Comparison of ENCODE assay signal across 13 cellular contexts in the genomic region with DNA sequence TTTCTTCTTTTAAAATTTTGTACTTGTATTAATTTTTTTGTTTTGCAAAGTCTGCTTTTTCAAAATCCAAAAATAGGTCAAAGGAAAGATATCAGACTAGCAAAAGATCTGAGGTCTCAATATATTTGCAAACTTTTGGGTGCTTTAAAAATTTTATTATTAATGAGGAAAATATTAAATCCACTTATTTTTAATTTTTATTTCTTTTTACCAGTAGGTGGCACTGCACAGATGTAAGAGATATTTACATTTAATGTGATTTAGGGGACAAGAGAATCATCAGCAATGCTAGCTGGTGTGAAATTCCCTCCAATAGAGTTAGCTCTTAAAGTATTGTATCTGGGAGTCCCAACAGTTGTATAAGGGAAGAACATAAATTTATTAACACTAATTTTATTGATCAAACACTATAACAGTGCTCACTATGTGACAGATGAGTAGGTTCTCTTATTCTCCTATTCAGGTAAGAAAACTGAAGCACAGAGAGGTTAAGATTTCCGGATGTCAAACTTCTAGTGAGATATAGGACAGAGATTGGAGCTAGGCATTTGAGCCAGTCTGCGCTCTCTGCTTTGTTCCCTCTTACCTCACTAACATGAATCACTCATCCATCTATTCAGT.
DNase-seq lines count a peak whose midpoint lies in the region; FAIRE-seq and TF ChIP-seq lines count a peak whose summit lies in the region.
"Had no signal": no experiment of that assay in that cellular context is flagged by ENCODE, and none has a peak within 500 bp of the region (broad histone marks: within the 10 kb centered on the region; RNA-seq: fewer than 3 reads in every experiment).

No MANE protein-coding gene starts in this region.

- peaks cover 28% of the 10 kb centered on the region for H3K4me1 Mint-ChIP-seq in nephron progenitor cell

- DNase-seq in LNCaP clone FGC (ENCODE audit: low read depth) (no peak), choroid plexus epithelial cell (ENCODE audit: low read depth) (peak; percentile 51), nephron progenitor cell (no peak), DMS153 (lab: John Stamatoyannopoulos, UW) (no peak), RCC 7860 (ENCODE audit: low spot score) (no peak), NCI-H2196 treated with DMSO at 0.1 percent for 48 hours (lab: John Stamatoyannopoulos, UW; ENCODE audit: unreplicated experiment) (no peak)
- no peak for DNase-seq in stimulated activated CD4-positive, alpha-beta T cell treated with anti-CD3 and anti-CD28 coated beads, Interleukin-1b, Interleukin-23, amount 100 ng/mL, for 48 hours
- DNase-seq: activated naive CD4-positive, alpha-beta T cell treated with anti-CD3 and anti-CD28 coated beads, Interleukin-2, amount 50 U/mL, for 16 hours; NCI-H510A had no signal

- H3K4me3 ChIP-seq in DOHH2 (ENCODE audit: low read length) (no peak overlapping the region), LNCaP clone FGC (ENCODE audit: low read depth, low read length) (no peak overlapping the region), choroid plexus epithelial cell (ENCODE audit: low read depth, low read length) (no peak overlapping the region)
- H3K4me3 ChIP-seq: gastroesophageal sphincter had no signal

- H3K27me3 ChIP-seq in DOHH2 (ENCODE audit: control insufficient read depth, low read length), result peaks cover 6% of the 10 kb centered on the region; the same call in 1 of the 2 replicates

- H3K79me2 ChIP-seq in DOHH2 (ENCODE audit: control insufficient read depth, low read length), result no peaks in the 10 kb centered on the region

- H3K27me3 Mint-ChIP-seq in nephron progenitor cell (ENCODE audit: low read depth, poor library complexity), result no peaks in the 10 kb centered on the region
- H3K27me3 Mint-ChIP-seq: natural killer cell treated with Interleukin-12 subunit alpha and Interleukin-12 subunit beta and Interleukin-15 and Interleukin-18, amount 100 ng/mL, for 72 hours had no signal

- H3K4me1 ChIP-seq in DOHH2 (ENCODE audit: control insufficient read depth, low read length), result no peaks in the 10 kb centered on the region
- H3K4me1 ChIP-seq: gastroesophageal sphincter had no signal

- TF ChIP-seq CTCF in DOHH2 (IDR thresholded peaks at IDR 0.05; ENCODE audit: low read depth, low read length, poor library complexity, severe bottlenecking) (peak; percentile 18), LNCaP clone FGC (IDR thresholded peaks at IDR 0.05; ENCODE audit: control insufficient read depth, extremely low read depth, insufficient read depth) (peak; percentile 28), choroid plexus epithelial cell (conservative IDR thresholded peaks at IDR 0.05; ENCODE audit: low read depth, low read length) (no peak), nephron progenitor cell (IDR thresholded peaks at IDR 0.05) (peak; percentile 39)

- no peaks in the 10 kb centered on the region for H4K20me1 ChIP-seq in DOHH2 (ENCODE audit: control insufficient read depth, insufficient read depth, low read depth, low read length)

- no peaks in the 10 kb centered on the region for H3K9me2 ChIP-seq in DOHH2 (replicated peaks; ENCODE audit: control insufficient read depth, low read length)

- H3K9me3 ChIP-seq in DOHH2 (ENCODE audit: control insufficient read depth, insufficient read depth, low read length), result no peaks in the 10 kb centered on the region
- H3K9me3 ChIP-seq: gastroesophageal sphincter had no signal

- no peaks in the 10 kb centered on the region for H3F3A ChIP-seq in DOHH2 (ENCODE audit: control insufficient read depth, insufficient read depth)

- no peak overlapping the region for H3K27ac ChIP-seq in DOHH2 (ENCODE audit: low read depth, low read length)
- H3K27ac ChIP-seq: gastroesophageal sphincter had no signal

- H3K9me3 Mint-ChIP-seq in nephron progenitor cell, result peaks cover 7% of the 10 kb centered on the region
- H3K9me3 Mint-ChIP-seq: natural killer cell treated with Interleukin-12 subunit alpha and Interleukin-12 subunit beta and Interleukin-15 and Interleukin-18, amount 100 ng/mL, for 72 hours had no signal

- no peak for FAIRE-seq in RCC 7860 (lab: Jason Lieb, UNC)
- FAIRE-seq: GM12891 had no signal

- H3K36me3 Mint-ChIP-seq in nephron progenitor cell (ENCODE audit: low read depth), result no peaks in the 10 kb centered on the region
- H3K36me3 Mint-ChIP-seq: natural killer cell treated with Interleukin-12 subunit alpha and Interleukin-12 subunit beta and Interleukin-15 and Interleukin-18, amount 100 ng/mL, for 72 hours had no signal

- H3K4me3 Mint-ChIP-seq in nephron progenitor cell, result no peak overlapping the region
- H3K4me3 Mint-ChIP-seq: natural killer cell treated with Interleukin-12 subunit alpha and Interleukin-12 subunit beta and Interleukin-15 and Interleukin-18, amount 100 ng/mL, for 72 hours had no signal

- no peak overlapping the region for H3K4me2 ChIP-seq in DOHH2 (ENCODE audit: low read length)

- H3K27ac Mint-ChIP-seq in nephron progenitor cell, result no peak overlapping the region
- H3K27ac Mint-ChIP-seq: natural killer cell treated with Interleukin-12 subunit alpha and Interleukin-12 subunit beta and Interleukin-15 and Interleukin-18, amount 100 ng/mL, for 72 hours had no signal

- no peaks in the 10 kb centered on the region for H3K36me3 ChIP-seq in DOHH2 (ENCODE audit: control insufficient read depth, low read length)
- H3K36me3 ChIP-seq: gastroesophageal sphincter had no signal
